In the genomic region with DNA sequence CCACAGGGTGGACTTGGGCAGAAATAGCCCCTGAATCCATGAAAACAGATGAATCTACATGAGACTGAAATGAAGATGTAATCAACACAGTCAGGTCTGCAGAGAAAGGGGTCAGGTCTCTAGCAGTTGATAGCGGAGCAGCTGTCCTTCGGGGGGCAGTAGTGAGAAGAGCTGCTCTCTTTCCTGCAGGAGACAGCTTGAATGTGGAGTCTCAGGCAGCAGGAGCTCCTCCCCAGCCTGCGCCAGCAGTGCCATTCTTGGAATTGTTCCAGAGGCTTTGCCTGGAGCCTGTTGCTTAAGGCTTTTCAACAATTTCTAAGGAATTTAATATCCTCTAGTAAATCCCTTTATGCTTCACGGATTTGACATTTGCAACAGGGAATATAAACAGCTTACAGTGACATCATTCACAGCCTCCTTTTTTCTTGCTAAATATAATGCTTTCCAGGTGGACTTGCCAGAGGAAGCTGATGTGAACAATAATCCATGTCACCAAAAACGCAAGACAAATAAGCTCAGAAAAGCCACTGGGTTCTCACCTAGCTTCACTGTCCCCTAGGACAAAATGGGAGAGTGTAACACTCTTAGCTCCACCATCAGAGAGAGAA, we compare ENCODE assay signal across 8 cellular contexts.
DNase-seq lines count a peak whose midpoint lies in the region; ATAC-seq, FAIRE-seq and TF ChIP-seq lines count a peak whose summit lies in the region.
"Not testable (repeated sequence)": the region's sequence is repeated elsewhere in the genome, so short reads cannot be mapped to it uniquely, and the experiment has no call there.

No MANE protein-coding gene starts in this region.

- TF ChIP-seq CTCF in AG09319 (IDR thresholded peaks at IDR 0.05; ENCODE audit: low read depth, low read length) (peak; percentile 8), GM10248 (IDR thresholded peaks at IDR 0.05; ENCODE audit: control extremely low read depth, extremely low read depth, low read depth, missing control alignments) (peak; percentile 2), RWPE2 (IDR thresholded peaks at IDR 0.05; ENCODE audit: poor library complexity, severe bottlenecking) (peak; percentile 18), adrenal gland (IDR thresholded peaks at IDR 0.05) (peak in 1 of 6 experiments; percentile 22), retinal pigment epithelial cell (conservative IDR thresholded peaks at IDR 0.05; ENCODE audit: low read depth, low read length) (peak; percentile 15)
- not testable (repeated sequence) for TF ChIP-seq CTCF in HEK293 (tag by site-specific recombination; IDR thresholded peaks at IDR 0.05); kidney (IDR thresholded peaks at IDR 0.05; ENCODE audit: borderline replicate concordance, extremely low read depth, insufficient read depth)

- not testable (repeated sequence) for H3K4me1 ChIP-seq in HEK293 (ENCODE audit: control insufficient read depth, insufficient read depth, low read length); RWPE2 (ENCODE audit: insufficient read depth, poor library complexity, severe bottlenecking); adrenal gland (replicated peaks in 1 of 2); kidney (ENCODE audit: control insufficient read depth in 1 of 2, insufficient read depth in 1 of 2, low read depth in 1 of 2, low read length in 2 of 2)

- H3K4me3 ChIP-seq in HEK293 (ENCODE audit: low read depth, low read length); RWPE2 (ENCODE audit: severe bottlenecking); adrenal gland; kidney (ENCODE audit: low read length in 2 of 2); retinal pigment epithelial cell (ENCODE audit: low read length): not testable (repeated sequence)

- H3K27me3 ChIP-seq in RWPE2 (ENCODE audit: insufficient read depth, poor library complexity, severe bottlenecking); adrenal gland: not testable (repeated sequence)

- not testable (repeated sequence) for DNase-seq in AG09319 (ENCODE audit: extremely low read depth, low read depth); GM10248 (ENCODE audit: extremely low spot score); RWPE2 (ENCODE audit: low spot score); kidney; retinal pigment epithelial cell (ENCODE audit: low read depth)
- peak; percentile 19 for DNase-seq in NCI-H460 (ENCODE audit: extremely low read depth, low read depth)
- DNase-seq in adrenal gland = peak in 6 of 7 donors; percentile 28 to 64 (median 55)

- not testable (repeated sequence) for H3K36me3 ChIP-seq in HEK293 (ENCODE audit: control insufficient read depth in 2 of 2, insufficient read depth in 1 of 2, low read length in 2 of 2); RWPE2 (ENCODE audit: low read depth); adrenal gland (replicated peaks in 1 of 2); kidney (ENCODE audit: control insufficient read depth in 1 of 2, insufficient read depth in 2 of 2, low read length in 2 of 2)

- 11 to 44% (median 34%) methylated on average over 1 to 5 of the region's 5 CpGs for WGBS in adrenal gland, 4 donors

- CTCF ChIA-PET in GM10248 (lab: Yijun Ruan, JAX); HEK293 (lab: Yijun Ruan, JAX): not testable (repeated sequence)

- POLR2A ChIA-PET in GM10248 (lab: Yijun Ruan, JAX); HEK293 (lab: Yijun Ruan, JAX): not testable (repeated sequence)

- not testable (repeated sequence) for TF ChIP-seq POLR2A in adrenal gland (IDR thresholded peaks at IDR 0.05)

- H3K27ac ChIP-seq in HEK293 (ENCODE audit: extremely low read depth, low read depth, low read length); RWPE2 (ENCODE audit: poor library complexity, severe bottlenecking); adrenal gland; kidney (ENCODE audit: low read depth in 2 of 2, low read length in 2 of 2): not testable (repeated sequence)

- ATAC-seq in RWPE2 (ENCODE audit: low read depth) = not testable (repeated sequence)

- intact Hi-C loops in adrenal gland (cut with DNase I); kidney (cut with DNase I): not testable (repeated sequence)

- H3K9me3 ChIP-seq in HEK293 (ENCODE audit: control insufficient read depth, insufficient read depth, low read depth, low read length); RWPE2 (ENCODE audit: severe bottlenecking); adrenal gland (replicated peaks in 1 of 3); kidney (ENCODE audit: control insufficient read depth in 1 of 2, low read length in 2 of 2): not testable (repeated sequence)

- not testable (repeated sequence) for H3K9ac ChIP-seq in kidney (ENCODE audit: low read length in 2 of 2)

- peak; percentile 81 for FAIRE-seq in kidney (lab: Jason Lieb, UNC)

TF ChIP-seq in HEK293, 187 proteins besides CTCF, POLR2A, EP300 and RAD21:
- 0 out of 2 replicates have a peak, but pooled peaks have one; percentile 31 for TF ChIP-seq ZNF341 (tag by site-specific recombination; IDR thresholded peaks at IDR 0.05; ENCODE audit: low read depth)
